22 cellular contexts compared by ENCODE assay signal in genomic region chr12:19657401-19657800, GRCh38.
DNase-seq lines count a peak whose midpoint lies in the region; ATAC-seq and TF ChIP-seq lines count a peak whose summit lies in the region.
"Had no signal": no experiment of that assay in that cellular context is flagged by ENCODE, and none has a peak within 500 bp of the region (broad histone marks: within the 10 kb centered on the region; RNA-seq: fewer than 3 reads in every experiment).

No MANE protein-coding gene starts in this region.

- DNase-seq in NCI-H526 (lab: John Stamatoyannopoulos, UW) (peak; percentile 24 to 26), NCI-H526 treated with DMSO at 0.1 percent for 48 hours (lab: John Stamatoyannopoulos, UW) (no peak), adipocyte (ENCODE audit: low read depth) (peak; percentile 15), fibroblast of villous mesenchyme (ENCODE audit: low read depth) (peak; percentile 36), aorta (no peak), NCI-H1105 treated with DMSO at 0.1 percent for 48 hours (lab: John Stamatoyannopoulos, UW) (no peak)
- DNase-seq in activated CD4-positive, alpha-beta T cell treated with anti-CD3 and anti-CD28 coated beads, Interleukin-2, amount 50 U/mL, for 1 hour: no peak
- DNase-seq in activated naive CD4-positive, alpha-beta T cell treated with anti-CD3 and anti-CD28 coated beads, Interleukin-2, amount 50 U/mL, for 16 hours: no peak
- DNase-seq: BE2C; CD4-positive, CD25-positive, alpha-beta regulatory T cell; COR-L47; GF-D8; NCI-H1436 treated with DMSO at 0.1 percent for 48 hours; NCI-H2029 treated with DMSO at 0.1 percent for 48 hours; NCI-H2171; NCI-H446 treated with DMSO at 0.1 percent for 48 hours; NCI-H748 treated with DMSO at 0.1 percent for 48 hours; OCI-M1; SHP77 had no signal

- peak overlapping the region; percentile 69 to 97 for H3K27ac ChIP-seq in aorta (ENCODE audit: low read depth in 1 of 2, low read length in 2 of 2)
- H3K27ac ChIP-seq: 22Rv1, KMS-11 had no signal

- ATAC-seq in aorta (ENCODE audit: low FRiP score): no peak
- ATAC-seq: GM12878 had no signal

- H3K36me3 ChIP-seq in adipocyte (ENCODE audit: control insufficient read depth, insufficient read depth, low read length, severe bottlenecking) (no peaks in the 10 kb centered on the region), aorta (ENCODE audit: control insufficient read depth in 1 of 2, insufficient read depth in 2 of 2, low read length in 1 of 2) (no peaks in the 10 kb centered on the region)
- H3K36me3 ChIP-seq: BE2C had no signal

- H3K27me3 ChIP-seq in adipocyte (replicated peaks; ENCODE audit: control insufficient read depth, insufficient read depth, low read length): no peaks in the 10 kb centered on the region
- no peaks in the 10 kb centered on the region for H3K27me3 ChIP-seq in aorta (ENCODE audit: control insufficient read depth in 1 of 2, insufficient read depth in 2 of 2, low read length in 1 of 2)
- H3K27me3 ChIP-seq: BE2C had no signal

- WGBS in aorta, 2 donors: 89 to 91% methylated on average over 2 of the region's 2 CpGs

- peaks cover 36% of the 10 kb centered on the region for H3K4me1 ChIP-seq in adipocyte (ENCODE audit: control insufficient read depth, insufficient read depth, low read length)
- no peaks in the 10 kb centered on the region for H3K4me1 ChIP-seq in aorta (ENCODE audit: control insufficient read depth in 1 of 2, insufficient read depth in 2 of 2, low read length in 2 of 2)
- H3K4me1 ChIP-seq: BE2C had no signal

- no peak overlapping the region for H3K9ac ChIP-seq in adipocyte (ENCODE audit: low read length)
- H3K9ac ChIP-seq: KMS-11 had no signal

- no peak overlapping the region for H3K4me3 ChIP-seq in adipocyte (ENCODE audit: low read length)
- no peak overlapping the region for H3K4me3 ChIP-seq in fibroblast of villous mesenchyme (ENCODE audit: low read depth, low read length)
- H3K4me3 ChIP-seq in aorta (ENCODE audit: low read length in 2 of 2): no peak overlapping the region
- H3K4me3 ChIP-seq: GM12878 had no signal

- H3K9me3 ChIP-seq in adipocyte (ENCODE audit: control insufficient read depth, low read length) (no peaks in the 10 kb centered on the region), aorta (ENCODE audit: control insufficient read depth, low read length) (no peaks in the 10 kb centered on the region)
- H3K9me3 ChIP-seq: BE2C had no signal

- TF ChIP-seq CTCF in fibroblast of villous mesenchyme (IDR thresholded peaks at IDR 0.05; ENCODE audit: insufficient read depth, low read depth, low read length): no peak

- intact Hi-C loops in aorta (cut with DNase I): loop anchor here in 1 of 2 donors (5.0 to 10.0 kb wide), 4 partner anchors 55 to 947 kb away; no protein-coding TSS in a partner anchor

Comparison
In these comparisons a context has a peak if more than half of its experiments do, and no peak if none do; other contexts are left out.
1. DNase-seq: peak in NCI-H526 (2 of 2), adipocyte (single experiment) and fibroblast of villous mesenchyme (single experiment); none in NCI-H526 treated with DMSO at 0.1 percent for 48 hours (single experiment), aorta (0 of 2), activated CD4-positive, alpha-beta T cell treated with anti-CD3 and anti-CD28 coated beads, Interleukin-2, amount 50 U/mL, for 1 hour (single experiment), NCI-H1105 treated with DMSO at 0.1 percent for 48 hours (single experiment) and activated naive CD4-positive, alpha-beta T cell treated with anti-CD3 and anti-CD28 coated beads, Interleukin-2, amount 50 U/mL, for 16 hours (single experiment).